22 cellular contexts compared by ENCODE assay signal in the genomic region with DNA sequence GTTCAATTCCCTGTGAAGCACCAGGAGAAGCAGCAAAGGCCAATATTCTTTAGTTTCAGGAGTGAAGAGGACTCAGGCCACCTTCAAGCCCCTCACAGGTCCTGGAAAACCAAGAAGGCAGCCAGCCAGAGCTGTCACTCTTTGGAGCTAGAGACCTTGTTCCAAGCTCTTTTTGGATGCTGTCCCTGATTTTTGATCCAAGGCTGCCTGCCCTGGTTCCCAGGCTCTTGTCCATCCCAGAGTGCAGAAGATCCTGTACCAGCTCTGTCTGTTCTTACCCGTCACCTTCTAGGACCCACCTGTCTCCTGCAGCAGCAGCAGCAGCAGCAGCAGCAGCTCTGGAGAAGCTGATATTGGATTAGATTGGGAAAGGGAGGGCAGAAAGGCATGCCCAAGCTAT.
"Had no signal": no experiment of that assay in that cellular context is flagged by ENCODE, and none has a peak within 500 bp of the region (broad histone marks: within the 10 kb centered on the region; RNA-seq: fewer than 3 reads in every experiment).

No MANE protein-coding gene starts in this region.

- H3K4me3 Mint-ChIP-seq: activated CD4-positive, alpha-beta memory T cell treated with anti-CD3 and anti-CD28 coated beads for 36 hours; activated naive CD4-positive, alpha-beta T cell treated with anti-CD3 and anti-CD28 coated beads for 36 hours; activated naive CD8-positive, alpha-beta T cell treated with anti-CD3 and anti-CD28 coated beads, Interleukin-2, amount 10 ng/mL, durations not matched to agents 7 days and 5 days; activated T-cell treated with anti-CD3 and anti-CD28 coated beads, Interleukin-2, amount 50 U/mL, for 72 hours; natural killer cell; stimulated activated naive CD8-positive, alpha-beta T cell treated with anti-CD3 and anti-CD28 coated beads, Interleukin-15, Interleukin-2, amounts not matched to agents 100 ng/mL and 50 ng/mL, for 24 hours had no signal

- H3K4me3 ChIP-seq: colonic mucosa, heart left ventricle, ovary, psoas muscle, right atrium auricular region, thyroid gland, upper lobe of right lung had no signal

- DNase-seq: activated CD4-positive, alpha-beta memory T cell treated with anti-CD3 and anti-CD28 coated beads for 36 hours; activated CD4-positive, alpha-beta T cell treated with anti-CD3 and anti-CD28 coated beads for 4 hours; activated effector memory CD4-positive, alpha-beta T cell treated with Interleukin-2 at 50 U/mL for 16 hours; activated naive CD4-positive, alpha-beta T cell treated with anti-CD3 and anti-CD28 coated beads for 36 hours; activated naive CD8-positive, alpha-beta T cell treated with anti-CD3 and anti-CD28 coated beads, Interleukin-2, amount 10 ng/mL, durations not matched to agents 7 days and 5 days; activated T-cell treated with anti-CD3 and anti-CD28 coated beads, Interleukin-2, amount 50 U/mL, for 72 hours; amygdala; colonic mucosa; heart left ventricle; left ventricle myocardium superior; mammary epithelial cell; midbrain; natural killer cell; ovary; psoas muscle; substantia nigra; T-helper 9 cell; thyroid gland; upper lobe of right lung had no signal

- H3K4me1 Mint-ChIP-seq: activated naive CD8-positive, alpha-beta T cell treated with anti-CD3 and anti-CD28 coated beads, Interleukin-2, amount 10 ng/mL, durations not matched to agents 7 days and 5 days; natural killer cell had no signal

- H3K9me3 Mint-ChIP-seq: activated CD4-positive, alpha-beta memory T cell treated with anti-CD3 and anti-CD28 coated beads for 36 hours; activated naive CD4-positive, alpha-beta T cell treated with anti-CD3 and anti-CD28 coated beads for 36 hours; activated naive CD8-positive, alpha-beta T cell treated with anti-CD3 and anti-CD28 coated beads, Interleukin-2, amount 10 ng/mL, durations not matched to agents 7 days and 5 days; activated T-cell treated with anti-CD3 and anti-CD28 coated beads, Interleukin-2, amount 50 U/mL, for 72 hours; stimulated activated naive CD8-positive, alpha-beta T cell treated with anti-CD3 and anti-CD28 coated beads, Interleukin-15, Interleukin-2, amounts not matched to agents 100 ng/mL and 50 ng/mL, for 24 hours had no signal

- H3K27ac ChIP-seq: colonic mucosa, heart left ventricle, neutrophil, ovary, psoas muscle, right atrium auricular region, thyroid gland, upper lobe of right lung had no signal

- H3K27me3 Mint-ChIP-seq: activated CD4-positive, alpha-beta memory T cell treated with anti-CD3 and anti-CD28 coated beads for 36 hours had no signal

- H3K4me1 ChIP-seq: colonic mucosa, heart left ventricle, psoas muscle, right atrium auricular region, thyroid gland, upper lobe of right lung had no signal

- H3K27me3 ChIP-seq: colonic mucosa, heart left ventricle, neutrophil, ovary, right atrium auricular region, thyroid gland, upper lobe of right lung had no signal

- H3K9me3 ChIP-seq: colonic mucosa, heart left ventricle, neutrophil, ovary, psoas muscle, right atrium auricular region, thyroid gland, upper lobe of right lung had no signal

- H3K36me3 Mint-ChIP-seq: activated CD4-positive, alpha-beta memory T cell treated with anti-CD3 and anti-CD28 coated beads for 36 hours; activated naive CD8-positive, alpha-beta T cell treated with anti-CD3 and anti-CD28 coated beads, Interleukin-2, amount 10 ng/mL, durations not matched to agents 7 days and 5 days; natural killer cell had no signal

- ATAC-seq: activated T-cell treated with anti-CD3 and anti-CD28 coated beads, Interleukin-2, amount 50 U/mL, for 72 hours; heart left ventricle; left ventricle myocardium superior; natural killer cell; psoas muscle; upper lobe of right lung had no signal

- H3K27ac Mint-ChIP-seq: activated CD4-positive, alpha-beta memory T cell treated with anti-CD3 and anti-CD28 coated beads for 36 hours; activated naive CD4-positive, alpha-beta T cell treated with anti-CD3 and anti-CD28 coated beads for 36 hours; activated naive CD8-positive, alpha-beta T cell treated with anti-CD3 and anti-CD28 coated beads, Interleukin-2, amount 10 ng/mL, durations not matched to agents 7 days and 5 days; activated T-cell treated with anti-CD3 and anti-CD28 coated beads, Interleukin-2, amount 50 U/mL, for 72 hours; natural killer cell; stimulated activated naive CD8-positive, alpha-beta T cell treated with anti-CD3 and anti-CD28 coated beads, Interleukin-15, Interleukin-2, amounts not matched to agents 100 ng/mL and 50 ng/mL, for 24 hours had no signal

- H3K36me3 ChIP-seq: colonic mucosa, heart left ventricle, neutrophil, ovary, right atrium auricular region, thyroid gland, upper lobe of right lung had no signal
